In genomic region chr2:200308001-200308400, GRCh38 we compare ENCODE assay signal across 8 cellular contexts. TPM values are rescaled to one million over a fixed set of nuclear protein-coding genes. Genes with fewer than 3 reads are reported as not detected.
DNase-seq lines count a peak whose midpoint lies in the region; ATAC-seq, FAIRE-seq and TF ChIP-seq lines count a peak whose summit lies in the region.

No MANE protein-coding gene starts in this region.

- H3K79me2 ChIP-seq in HepG2 (ENCODE audit: insufficient read depth, low read length), result peaks cover 84% of the 10 kb centered on the region

- POLR2A ChIA-PET in HepG2 (lab: Yijun Ruan, JAX), result interaction anchor here (0.9 to 3.4 kb wide), 4 partner anchors 11 to 173 kb away, joined by 3 to 48 read pairs (median 4); no protein-coding TSS in a partner anchor

- peak overlapping the region; percentile 94 for H3K9ac ChIP-seq in HepG2 (ENCODE audit: insufficient read depth, low read depth, low read length)

- H3K27me3 ChIP-seq in left ventricle myocardium inferior (ENCODE audit: low read depth) (no peaks in the 10 kb centered on the region), HepG2 (ENCODE audit: control insufficient read depth in 1 of 2, insufficient read depth in 2 of 2, low read length in 2 of 2) (no peaks in the 10 kb centered on the region; a peak in 1 of 5 replicates), aorta (ENCODE audit: control insufficient read depth in 1 of 2, insufficient read depth in 2 of 2, low read length in 1 of 2) (no peaks in the 10 kb centered on the region)

- in situ Hi-C loops in astrocyte of the cerebellum (cut with HindIII; ENCODE audit: low sequenced_read_pairs), result no loop called here
- in situ Hi-C loops in HepG2 (cut with HindIII; ENCODE audit: extremely low pct_ligation_motif_present, low pct_unique_long_range_greater_than_20kb), result loop anchor here (5.0 to 10.0 kb wide), 3 partner anchors 86 to 323 kb away; no protein-coding TSS in a partner anchor

- H3K36me3 ChIP-seq in left ventricle myocardium inferior (no peaks in the 10 kb centered on the region), HepG2 (replicated peaks in 1 of 2; ENCODE audit: control insufficient read depth in 1 of 2, insufficient read depth in 2 of 2, low read length in 2 of 2) (peaks cover 0 to 3% of the 10 kb centered on the region in 2 experiments; a peak in 2 of 5 replicates), aorta (ENCODE audit: control insufficient read depth in 1 of 2, insufficient read depth in 2 of 2, low read length in 1 of 2) (no peaks in the 10 kb centered on the region)

- no peak for FAIRE-seq in HepG2 (lab: Jason Lieb, UNC)

- no peak for ATAC-seq in Right ventricle myocardium inferior
- ATAC-seq in HepG2, result no peak
- no peak for ATAC-seq in aorta (ENCODE audit: low FRiP score)
- no peak for ATAC-seq in GM21526 (IDR thresholded peaks at IDR 0.05; ENCODE audit: low FRiP score, unreplicated experiment)

- TF ChIP-seq EP300 in HepG2 (IDR thresholded peaks at IDR 0.05; ENCODE audit: low read depth in 2 of 2, low read length in 2 of 2), result no peak
- TF ChIP-seq EP300 in HepG2 (CRISPR knock-in tag; IDR thresholded peaks at IDR 0.05; ENCODE audit: borderline replicate concordance), result no peak

- CTCF ChIA-PET in HepG2 (lab: Yijun Ruan, JAX; ENCODE audit: low intra/inter-chr PET ratio, low total read pairs), result no interaction called here

- peak overlapping the region; percentile 89 for H3K4me2 ChIP-seq in HepG2 (ENCODE audit: low read depth, low read length)

- peak overlapping the region; percentile 96 for H3K27ac ChIP-seq in left ventricle myocardium inferior (replicated peaks)
- H3K27ac ChIP-seq in HepG2 (ENCODE audit: extremely low read length, insufficient read depth, low read length), result peak overlapping the region; percentile 96
- H3K27ac ChIP-seq in aorta (ENCODE audit: low read depth in 1 of 2, low read length in 2 of 2), result no peak overlapping the region

- no peak for DNase-seq in left ventricle myocardium inferior
- DNase-seq in Right ventricle myocardium inferior (ENCODE audit: missing footprints), result no peak
- no peak for DNase-seq in astrocyte of the cerebellum (ENCODE audit: low read depth)
- no peak for DNase-seq in HepG2 (ENCODE audit: low spot score)
- DNase-seq in aorta, result no peak
- no peak for DNase-seq in GDM1 (lab: John Stamatoyannopoulos, UW)
- no peak for DNase-seq in activated gamma-delta T cell treated with Interleukin-2 at 50 U/mL for 16 hours

- TF ChIP-seq POLR2A in HepG2 (IDR thresholded peaks at IDR 0.05; ENCODE audit: insufficient read depth in 1 of 2, low read depth in 2 of 2, low read length in 2 of 2), result 0 out of 4 replicates have a peak, but pooled peaks of 1 of the 2 experiments have one; percentile 14

- TF ChIP-seq CTCF in left ventricle myocardium inferior (IDR thresholded peaks at IDR 0.05; ENCODE audit: borderline replicate concordance), result no peak
- TF ChIP-seq CTCF in astrocyte of the cerebellum (IDR thresholded peaks at IDR 0.05; ENCODE audit: low read depth, low read length, missing control alignments), result no peak
- TF ChIP-seq CTCF in HepG2 (CRISPR knock-in tag; IDR thresholded peaks at IDR 0.05), result no peak

- no TSS peak for BruUV-seq in HepG2 (replicated peaks; lab: Mats Ljungman, UMichigan)

- intact Hi-C loops in left ventricle myocardium inferior (cut with micrococcal nuclease), result no loop called here
- intact Hi-C loops in Right ventricle myocardium inferior (cut with DNase I), result loop anchor here (5.0 kb wide), 4 partner anchors 69 to 174 kb away; no protein-coding TSS in a partner anchor
- intact Hi-C loops in HepG2 (cut with micrococcal nuclease; ENCODE audit: unreplicated experiment), result loop anchor here (2.0 to 5.0 kb wide), 3 partner anchors 99 to 256 kb away; no protein-coding TSS in a partner anchor
- intact Hi-C loops in aorta (cut with DNase I), result loop anchor here in 1 of 2 donors (10.0 kb wide), 2 partner anchors 97 to 167 kb away; no protein-coding TSS in a partner anchor

- H3K4me1 ChIP-seq in left ventricle myocardium inferior, result peaks cover 61% of the 10 kb centered on the region
- H3K4me1 ChIP-seq in HepG2 (ENCODE audit: insufficient read depth, low read length), result peaks cover 73% of the 10 kb centered on the region
- H3K4me1 ChIP-seq in aorta (ENCODE audit: control insufficient read depth in 1 of 2, insufficient read depth in 2 of 2, low read length in 2 of 2), result peaks cover 0 to 5% of the 10 kb centered on the region in 2 donors

- no peaks in the 10 kb centered on the region for H3K9me3 ChIP-seq in left ventricle myocardium inferior (replicated peaks)
- no peaks in the 10 kb centered on the region for H3K9me3 ChIP-seq in HepG2 (ENCODE audit: low read length)
- no peaks in the 10 kb centered on the region for H3K9me3 ChIP-seq in aorta (ENCODE audit: control insufficient read depth, low read length)

- 2% methylated on average over 6 of the region's 6 CpGs for WGBS in HepG2 (ENCODE audit: low lambda C conversion rate)
- WGBS in aorta, 2 donors, result 1 to 5% methylated on average over 6 of the region's 6 CpGs

- TF ChIP-seq RAD21 in HepG2 (CRISPR knock-in tag; IDR thresholded peaks at IDR 0.05), result no peak

- no peak overlapping the region for H2AFZ ChIP-seq in HepG2 (ENCODE audit: low read length)

- H3K4me3 ChIP-seq in left ventricle myocardium inferior, result peak overlapping the region; percentile 93
- peak overlapping the region; percentile 72 for H3K4me3 ChIP-seq in astrocyte of the cerebellum (ENCODE audit: low read depth, low read length)
- H3K4me3 ChIP-seq in HepG2 (replicated peaks in 1 of 3; ENCODE audit: insufficient read depth in 1 of 3, low read depth in 2 of 3, low read length in 3 of 3), result peak overlapping the region; percentile 84 to 94 (median 88)
- peak overlapping the region; percentile 77 to 93 for H3K4me3 ChIP-seq in aorta (ENCODE audit: low read length in 2 of 2)

- peaks cover 49% of the 10 kb centered on the region for H4K20me1 ChIP-seq in HepG2 (ENCODE audit: insufficient read depth, low read length)

TF ChIP-seq in HepG2, 621 proteins besides CTCF, POLR2A, EP300 and RAD21 (continues in another document):
- TF ChIP-seq ZNF780A (CRISPR knock-in tag; IDR thresholded peaks at IDR 0.05) (no peak), ZEB1 (IDR thresholded peaks at IDR 0.05; ENCODE audit: insufficient replicate concordance, low read depth) (no peak), ZNF788 (CRISPR knock-in tag; IDR thresholded peaks at IDR 0.05; ENCODE audit: borderline replicate concordance) (no peak)

RNA-seq across cellular contexts. Expression of gene SPATS2L, which starts 1.5 kb away (rescaled TPM):
- total RNA-seq in left ventricle myocardium inferior (54.9 TPM), Right ventricle myocardium inferior (89.5 TPM), HepG2 (2016; rRNA removed; fragmentation: Illumina TruSeq; extraction: Trizol) (154 and 165 TPM in 2 replicates), aorta (10 to 100 TPM; 59.8 to 67.5 TPM)
- total RNA-seq in HepG2 (2016; cell fraction: cytosol; rRNA removed; fragmentation: Illumina TruSeq; extraction: Trizol; ENCODE audit: low read depth), result 81.5 and 81.6 TPM in 2 replicates
- 151 and 153 TPM in 2 replicates for total RNA-seq in HepG2 (2016; cell fraction: insoluble cytoplasmic fraction; rRNA removed; fragmentation: Illumina TruSeq; extraction: Trizol)
- total RNA-seq in HepG2 (2016; cell fraction: membrane; rRNA removed; fragmentation: Illumina TruSeq; extraction: Trizol), result 160 and 169 TPM in 2 replicates
- 110 and 114 TPM in 2 replicates for total RNA-seq in HepG2 (2016; cell fraction: nucleus; rRNA removed; fragmentation: Illumina TruSeq; extraction: Trizol)
- polyA plus RNA-seq in HepG2 (2011; rRNA removed) (180 and 212 TPM in 2 replicates), aorta (10 to 100 TPM; 45.0 to 82.0 TPM)
- 161 and 177 TPM in 2 replicates for polyA plus RNA-seq in HepG2 (2011; cell fraction: cytosol; rRNA removed)
- 71.8 and 89.4 TPM in 2 replicates for polyA plus RNA-seq in HepG2 (2011; cell fraction: nucleus; rRNA removed)
- 134 and 184 TPM in 2 replicates for polyA plus RNA-seq in HepG2 (2012)
- polyA plus RNA-seq in HepG2 (2016; cell fraction: cytosol; fragmentation: Illumina TruSeq; extraction: Trizol; ENCODE audit: low read depth), result 102 and 115 TPM in 2 replicates
- 213 and 235 TPM in 2 replicates for polyA plus RNA-seq in HepG2 (2016; cell fraction: insoluble cytoplasmic fraction; fragmentation: Illumina TruSeq; extraction: Trizol; ENCODE audit: low read depth)
- polyA plus RNA-seq in HepG2 (2016; cell fraction: membrane; fragmentation: Illumina TruSeq; extraction: Trizol; ENCODE audit: low read depth), result 179 and 180 TPM in 2 replicates
- 145 and 148 TPM in 2 replicates for polyA plus RNA-seq in HepG2 (2016; cell fraction: nucleus; fragmentation: Illumina TruSeq; extraction: Trizol; ENCODE audit: insufficient read depth, low read depth)
- polyA minus RNA-seq in HepG2 (2011; rRNA and poly(A)+ RNA removed; ENCODE audit: low replicate concordance), result 28.4 and 78.1 TPM in 2 replicates
- polyA minus RNA-seq in HepG2 (2011; cell fraction: cytosol; rRNA and poly(A)+ RNA removed), result 121 and 126 TPM in 2 replicates
- polyA minus RNA-seq in HepG2 (2011; cell fraction: nucleus; rRNA and poly(A)+ RNA removed), result 287 and 295 TPM in 2 replicates

Comparison
In these comparisons a context has a peak if more than half of its experiments do, and no peak if none do; other contexts are left out.
1. H3K27ac ChIP-seq: peak in left ventricle myocardium inferior (single experiment) and HepG2 (single experiment); none in aorta (0 of 2).
2. Peak in every context shown above with its lines, with median percentiles within 50 percentile points of each other: H3K4me3 ChIP-seq.